In genomic region chr6:32862725-32863124, GRCh38 we compare ENCODE assay signal across 22 cellular contexts. TPM values are rescaled to one million over a fixed set of nuclear protein-coding genes. Genes with fewer than 3 reads are reported as not detected.
"Had no signal": no experiment of that assay in that cellular context is flagged by ENCODE, and none has a peak within 500 bp of the region (broad histone marks: within the 10 kb centered on the region; RNA-seq: fewer than 3 reads in every experiment).

No MANE protein-coding gene starts in this region.

- H3K4me1 Mint-ChIP-seq: nephron had no signal

- H2AFZ ChIP-seq: parathyroid adenoma had no signal

- ATAC-seq: activated naive CD4-positive, alpha-beta T cell treated with anti-CD3 and anti-CD28 coated beads, Interleukin-2, amount 50 U/mL, for 72 hours; activated T-cell treated with anti-CD3 and anti-CD28 coated beads, Interleukin-2, amount 50 U/mL, for 72 hours; esophagus mucosa; heart right ventricle; left lung; sciatic nerve had no signal

- H3K9me3 Mint-ChIP-seq: activated naive CD4-positive, alpha-beta T cell treated with anti-CD3 and anti-CD28 coated beads, Interleukin-2, amount 50 U/mL, for 72 hours; activated T-cell treated with anti-CD3 and anti-CD28 coated beads, Interleukin-2, amount 50 U/mL, for 72 hours; mesothelial cell of epicardium; nephron; T-helper 1 cell treated with Interleukin-12 subunit alpha and Interleukin-12 subunit beta and Interleukin-4 antibody, amounts not matched to agents 30 μg/mL and 1 μg/mL, for 36 hours; type B pancreatic cell had no signal

- H3K4me3 ChIP-seq: heart right ventricle, left lung, smooth muscle cell, testis had no signal

- H3K36me3 Mint-ChIP-seq: mesothelial cell of epicardium, type B pancreatic cell had no signal

- H3K4me3 Mint-ChIP-seq: activated T-cell treated with anti-CD3 and anti-CD28 coated beads, Interleukin-2, amount 50 U/mL, for 72 hours; mesothelial cell of epicardium; nephron; T-helper 1 cell treated with Interleukin-12 subunit alpha and Interleukin-12 subunit beta and Interleukin-4 antibody, amounts not matched to agents 30 μg/mL and 1 μg/mL, for 36 hours; type B pancreatic cell had no signal

- H3K9me3 ChIP-seq: heart right ventricle, left lung, testis had no signal

- H3K27me3 ChIP-seq: heart right ventricle, left lung, testis had no signal

- H3K79me2 ChIP-seq: parathyroid adenoma had no signal

- H3K9ac ChIP-seq: parathyroid adenoma had no signal

- H3K4me2 ChIP-seq: smooth muscle cell had no signal

- H3K4me1 ChIP-seq: parathyroid adenoma, testis had no signal

- H3K27ac ChIP-seq: heart right ventricle, left lung, parathyroid adenoma, testis had no signal

- DNase-seq: activated CD4-positive, alpha-beta T cell treated with anti-CD3 and anti-CD28 coated beads for 1 hour; activated CD8-positive, alpha-beta memory T cell treated with anti-CD3 and anti-CD28 coated beads for 24 hours; activated effector memory CD4-positive, alpha-beta T cell treated with anti-CD3 and anti-CD28 coated beads, Interleukin-2, amount 50 U/mL, for 16 hours; activated T-cell treated with anti-CD3 and anti-CD28 coated beads, Interleukin-2, amount 50 U/mL, for 72 hours; amniotic stem cell; effector CD8-positive, alpha-beta T cell; heart right ventricle; left lung; stimulated activated CD4-positive, alpha-beta T cell treated with anti-CD3 and anti-CD28 coated beads, Interleukin-4, amount 100 ng/mL, for 1 hour; testis had no signal

- H3K27ac Mint-ChIP-seq: activated T-cell treated with anti-CD3 and anti-CD28 coated beads, Interleukin-2, amount 50 U/mL, for 72 hours; nephron; T-helper 1 cell treated with Interleukin-12 subunit alpha and Interleukin-12 subunit beta and Interleukin-4 antibody, amounts not matched to agents 30 μg/mL and 1 μg/mL, for 36 hours; type B pancreatic cell had no signal

RNA-seq across cellular contexts. Expression of gene PSMB9, which starts 8.7 kb away (rescaled TPM):
- total RNA-seq: mesothelial cell of epicardium, smooth muscle cell had no signal

RNA-seq across cellular contexts. Expression of gene HLA-DOB, which starts 45.9 kb away (rescaled TPM):
- total RNA-seq: cerebellum, kidney epithelial cell, lung microvascular endothelial cell had no signal
- polyA plus RNA-seq: smooth muscle cell had no signal
